ENCODE assay signal across 9 cellular contexts in genomic region chr17:29579866-29580771, GRCh38. TPM values are rescaled to one million over a fixed set of nuclear protein-coding genes. Genes with fewer than 3 reads are reported as not detected.
A peak's percentile ranks its signal among the peaks of the same experiment; 100 is the strongest.
DNase-seq lines count a peak whose midpoint lies in the region; ATAC-seq and TF ChIP-seq lines count a peak whose summit lies in the region.
"Had no signal": no experiment of that assay in that cellular context is flagged by ENCODE, and none has a peak within 500 bp of the region (broad histone marks: within the 10 kb centered on the region; RNA-seq: fewer than 3 reads in every experiment).

No MANE protein-coding gene starts in this region.

- peak; percentile 57 for DNase-seq in DMS114 treated with DMSO at 0.1 percent for 48 hours (lab: John Stamatoyannopoulos, UW; ENCODE audit: unreplicated experiment)
- peak; percentile 95 for DNase-seq in Karpas-422
- DNase-seq in RPMI8226, result peak; percentile 92
- DNase-seq in activated T-helper 9 cell treated with anti-CD3 and anti-CD28 coated beads, Interleukin-2, amount 50 U/mL, for 16 hours (ENCODE audit: low read depth), result peak; percentile 85
- DNase-seq in fibroblast of the conjunctiva (ENCODE audit: low read depth), result peak; percentile 69
- DNase-seq in omental fat pad (ENCODE audit: low spot score), result peak; percentile 87
- DNase-seq in transverse colon, result peak; percentile 88

- H3K27ac ChIP-seq in Karpas-422 (ENCODE audit: low read length) (peak overlapping the region; percentile 45; the same call in 1 of the 2 replicates), transverse colon (peak overlapping the region in 1 of 4 donors; percentile 12)
- H3K27ac ChIP-seq: epithelial cell of prostate had no signal

- H3K4me3 ChIP-seq in Karpas-422 (ENCODE audit: low read length) (no peak overlapping the region), transverse colon (no peak overlapping the region)

- no peaks in the 10 kb centered on the region; the same call in 1 of the 2 replicates for H3K9me3 ChIP-seq in Karpas-422 (ENCODE audit: low read length)
- H3K9me3 ChIP-seq in transverse colon, result no peaks in the 10 kb centered on the region

- TF ChIP-seq EP300 in transverse colon (IDR thresholded peaks at IDR 0.05; ENCODE audit: low read depth), result no peak

- no peak for TF ChIP-seq POLR2A in transverse colon (IDR thresholded peaks at IDR 0.05)

- peak in 2 of 3 donors; percentile 38 to 80 for TF ChIP-seq CTCF in omental fat pad (IDR thresholded peaks at IDR 0.05)
- TF ChIP-seq CTCF in transverse colon (IDR thresholded peaks at IDR 0.05), result peak; percentile 87 to 93 (median 89)

- no peaks in the 10 kb centered on the region for H3K9me2 ChIP-seq in Karpas-422 (replicated peaks; ENCODE audit: insufficient read depth, low read length)

- no peaks in the 10 kb centered on the region for H4K20me1 ChIP-seq in Karpas-422 (ENCODE audit: insufficient read depth, low read depth, low read length)

- H3K4me1 ChIP-seq in Karpas-422 (ENCODE audit: low read length), result peaks cover 20% of the 10 kb centered on the region
- H3K4me1 ChIP-seq in transverse colon, result peaks cover 0 to 10% (median 5%) of the 10 kb centered on the region in 4 donors

- H3K27me3 ChIP-seq in Karpas-422 (ENCODE audit: low read length), result no peaks in the 10 kb centered on the region
- H3K27me3 ChIP-seq in transverse colon, result no peaks in the 10 kb centered on the region

- no peak overlapping the region for H3K4me2 ChIP-seq in Karpas-422 (ENCODE audit: low read depth, low read length, poor library complexity, severe bottlenecking)

- 60 to 66% methylated on average over 2 to 15 of the region's 15 CpGs for WGBS in transverse colon (ENCODE audit: low coverage in 1 of 2), 2 donors

- ATAC-seq in GM21717 (IDR thresholded peaks at IDR 0.05; ENCODE audit: unreplicated experiment) (peak; percentile 56), omental fat pad (ENCODE audit: low FRiP score) (peak; percentile 63)

- in situ Hi-C loops in transverse colon (cut with MboI; ENCODE audit: low pct_ligation_motif_present in 1 of 4, low pct_unique_long_range_greater_than_20kb in 1 of 4, low sequenced_read_pairs in 3 of 4), result no loop called here

- no peak overlapping the region for H2AFZ ChIP-seq in Karpas-422 (ENCODE audit: low read length)

- intact Hi-C loops in transverse colon (cut with DNase I; ENCODE audit: low total_unique reads), result no loop called here

- peaks cover 33% of the 10 kb centered on the region for H3K79me2 ChIP-seq in Karpas-422 (ENCODE audit: low read length)

- peak overlapping the region; percentile 47; the same call in 1 of the 2 replicates for H3K9ac ChIP-seq in Karpas-422 (ENCODE audit: low read length)

- H3K36me3 ChIP-seq in Karpas-422 (ENCODE audit: insufficient read depth, low read length) (peaks cover 31% of the 10 kb centered on the region), transverse colon (peaks cover 0 to 12% (median 4%) of the 10 kb centered on the region in 4 donors)

RNA-seq across cellular contexts. Expression of gene GIT1, which starts 9.3 kb away (rescaled TPM):
- 58.7 and 71.5 TPM in 2 replicates for total RNA-seq in Karpas-422 (2014; rRNA removed; shearing (Covaris generic); ENCODE audit: low replicate concordance)
- 10 to 100 TPM; 24.4 to 73.6 (median 37.3) TPM for total RNA-seq in omental fat pad
- total RNA-seq in transverse colon, result 10 to 100 TPM; 39.2 to 71.8 (median 41.3) TPM

RNA-seq across cellular contexts. Expression of gene TP53I13, which starts 11.6 kb away (rescaled TPM):
- total RNA-seq in Karpas-422 (2014; rRNA removed; shearing (Covaris generic); ENCODE audit: low replicate concordance), result 43.8 and 122 TPM in 2 replicates
- 100 to 1,000 TPM in 1 of 4 donors, 10 to 100 TPM in 3; 65.0 to 122 (median 72.6) TPM for total RNA-seq in omental fat pad
- 100 to 1,000 TPM in 1 of 4 donors, 10 to 100 TPM in 3; 47.8 to 144 (median 87.7) TPM for total RNA-seq in transverse colon

RNA-seq across cellular contexts. Expression of gene ANKRD13B, which starts 12.8 kb away (rescaled TPM):
- total RNA-seq in Karpas-422 (2014; rRNA removed; shearing (Covaris generic); ENCODE audit: low replicate concordance), result 3.5 and 10.9 TPM in 2 replicates
- total RNA-seq in omental fat pad (10 to 100 TPM in 3 of 4 donors, 1 to 10 TPM in 1; 9.2 to 18.3 (median 13.2) TPM), transverse colon (1 to 10 TPM; 2.9 to 8.6 (median 5.6) TPM)

RNA-seq across cellular contexts. Expression of gene ABHD15, which starts 13.3 kb away (rescaled TPM):
- total RNA-seq in Karpas-422 (2014; rRNA removed; shearing (Covaris generic); ENCODE audit: low replicate concordance), result 9.0 and 17.4 TPM in 2 replicates
- total RNA-seq in omental fat pad (10 to 100 TPM; 21.6 to 55.2 (median 25.2) TPM), transverse colon (10 to 100 TPM; 18.7 to 38.0 (median 24.6) TPM)

RNA-seq across cellular contexts. Expression of gene CORO6, which starts 42.6 kb away (rescaled TPM):
- 0.79 and 1.8 TPM in 2 replicates for total RNA-seq in Karpas-422 (2014; rRNA removed; shearing (Covaris generic); ENCODE audit: low replicate concordance)
- total RNA-seq in omental fat pad, result 10 to 100 TPM; 10.7 to 45.9 (median 14.1) TPM
- 10 to 100 TPM; 12.2 to 37.4 (median 13.9) TPM for total RNA-seq in transverse colon
